Comparison of ENCODE assay signal across 25 cellular contexts in the genomic region with DNA sequence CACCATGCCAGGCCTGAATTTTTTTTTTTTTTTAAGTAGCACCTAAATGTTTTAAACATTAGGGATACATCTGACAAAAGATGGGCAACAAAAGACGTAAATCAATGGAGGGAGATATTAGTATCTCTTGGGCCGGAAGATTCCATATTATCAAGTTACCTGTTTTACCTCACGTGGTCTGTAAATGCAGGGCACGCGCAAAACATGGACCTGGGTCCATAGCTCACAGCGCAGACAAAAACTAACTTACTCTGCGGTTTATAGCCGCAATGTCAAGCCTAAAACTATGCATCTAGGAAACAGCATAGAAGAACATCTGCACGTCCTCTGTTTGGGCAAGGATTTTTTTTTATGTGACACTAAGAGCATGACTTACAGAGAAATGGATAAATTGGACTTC. TPM values are rescaled to one million over a fixed set of nuclear protein-coding genes. Genes with fewer than 3 reads are reported as not detected.
"Had no signal": no experiment of that assay in that cellular context is flagged by ENCODE, and none has a peak within 500 bp of the region (broad histone marks: within the 10 kb centered on the region; RNA-seq: fewer than 3 reads in every experiment).

No MANE protein-coding gene starts in this region.

- H3K27me3 ChIP-seq: neutrophil, thyroid gland, upper lobe of left lung, uterus had no signal

- FAIRE-seq: frontal cortex, islet of Langerhans, small intestine had no signal

- H3K27ac ChIP-seq: coronary artery, heart right ventricle, neutrophil, suprapubic skin, thyroid gland, upper lobe of left lung, uterus had no signal

- H3K4me3 ChIP-seq: coronary artery, heart right ventricle, suprapubic skin, thyroid gland, upper lobe of left lung, uterus had no signal

- H3K4me3 Mint-ChIP-seq: endodermal cell; naive thymus-derived CD8-positive, alpha-beta T cell had no signal

- H3K9me3 Mint-ChIP-seq: endodermal cell; naive thymus-derived CD8-positive, alpha-beta T cell had no signal

- H3K36me3 Mint-ChIP-seq: naive thymus-derived CD8-positive, alpha-beta T cell had no signal

- H3K9me3 ChIP-seq: heart right ventricle, neutrophil, suprapubic skin, thyroid gland, upper lobe of left lung, uterus had no signal

- H3K27ac Mint-ChIP-seq: endodermal cell; naive thymus-derived CD8-positive, alpha-beta T cell had no signal

- H3K4me1 Mint-ChIP-seq: naive thymus-derived CD8-positive, alpha-beta T cell had no signal

- ATAC-seq: heart right ventricle; naive thymus-derived CD8-positive, alpha-beta T cell; stimulated activated naive CD8-positive, alpha-beta T cell treated with anti-CD3 and anti-CD28 coated beads, Interleukin-15, Interleukin-2, amounts not matched to agents 100 U/mL and 50 U/mL, for 24 hours had no signal

- H3K4me1 ChIP-seq: heart right ventricle, uterus had no signal

- H3K36me3 ChIP-seq: heart right ventricle, neutrophil, suprapubic skin, thyroid gland, upper lobe of left lung, uterus had no signal

- DNase-seq: effector CD4-positive, alpha-beta T cell; endodermal cell; heart right ventricle; hypothalamus; kidney glomerular epithelial cell; mesendoderm; naive thymus-derived CD8-positive, alpha-beta T cell; small intestine; stimulated activated CD4-positive, alpha-beta T cell treated with anti-CD3 and anti-CD28 coated beads, Interleukin-2, amount 100 ng/mL, for 48 hours; stimulated activated naive CD8-positive, alpha-beta T cell treated with anti-CD3 and anti-CD28 coated beads, Interleukin-15, Interleukin-2, amounts not matched to agents 100 U/mL and 50 U/mL, for 24 hours; thyroid gland; upper lobe of left lung; uterus had no signal

RNA-seq across cellular contexts. Expression of a gene that starts 31.5 kb away (rescaled TPM):
- polyA plus RNA-seq: naive thymus-derived CD8-positive, alpha-beta T cell had no signal

RNA-seq across cellular contexts. Expression of a gene that starts 49.2 kb away (rescaled TPM):
- total RNA-seq: mononuclear cell; naive thymus-derived CD8-positive, alpha-beta T cell had no signal
- polyA plus RNA-seq: naive thymus-derived CD8-positive, alpha-beta T cell; neural cell had no signal

RNA-seq across cellular contexts. Expression of a gene that starts 53.8 kb away (rescaled TPM):
- total RNA-seq: dermis microvascular lymphatic vessel endothelial cell, glomerular endothelial cell, lung microvascular endothelial cell, osteocyte, pulmonary artery endothelial cell had no signal
- polyA plus RNA-seq: neural cell had no signal
